In genomic region chr17:36849871-36850348, GRCh38 we compare ENCODE assay signal across 8 cellular contexts.
DNase-seq lines count a peak whose midpoint lies in the region; ATAC-seq and TF ChIP-seq lines count a peak whose summit lies in the region.

No MANE protein-coding gene starts in this region.

- no peak for TF ChIP-seq CTCF in progenitor cell of endocrine pancreas (IDR thresholded peaks at IDR 0.05; ENCODE audit: unreplicated experiment)

- no peak overlapping the region for H3K4me3 Mint-ChIP-seq in progenitor cell of endocrine pancreas (ENCODE audit: low read depth)

- peak; percentile 83 to 84 for ATAC-seq in activated naive CD4-positive, alpha-beta T cell treated with anti-CD3 and anti-CD28 coated beads, Interleukin-2, amount 50 U/mL, for 72 hours
- ATAC-seq in GM18873 (IDR thresholded peaks at IDR 0.05; ENCODE audit: low FRiP score, unreplicated experiment): no peak

- H3K27me3 Mint-ChIP-seq in progenitor cell of endocrine pancreas: peaks cover 11% of the 10 kb centered on the region

- DNase-seq in EH (ENCODE audit: low read depth) (peak; percentile 86), M059J (ENCODE audit: low read depth) (peak; percentile 92), progenitor cell of endocrine pancreas (ENCODE audit: low spot score, unreplicated experiment) (no peak), C1 segment of cervical spinal cord (lab: John Stamatoyannopoulos, UW) (no peak), NCI-H2107 (lab: John Stamatoyannopoulos, UW) (no peak), GDM1 (lab: John Stamatoyannopoulos, UW) (no peak)
- DNase-seq in activated naive CD4-positive, alpha-beta T cell treated with anti-CD3 and anti-CD28 coated beads, Interleukin-2, amount 50 U/mL, for 72 hours (ENCODE audit: low spot score in 2 of 2): peak; percentile 39 to 69

- H3K9me3 Mint-ChIP-seq in activated naive CD4-positive, alpha-beta T cell treated with anti-CD3 and anti-CD28 coated beads, Interleukin-2, amount 50 U/mL, for 72 hours: no peaks in the 10 kb centered on the region
- no peaks in the 10 kb centered on the region for H3K9me3 Mint-ChIP-seq in progenitor cell of endocrine pancreas (ENCODE audit: low read depth)

- H3K36me3 Mint-ChIP-seq in activated naive CD4-positive, alpha-beta T cell treated with anti-CD3 and anti-CD28 coated beads, Interleukin-2, amount 50 U/mL, for 72 hours: no peaks in the 10 kb centered on the region
- no peaks in the 10 kb centered on the region for H3K36me3 Mint-ChIP-seq in progenitor cell of endocrine pancreas (ENCODE audit: insufficient read depth)

- H3K27ac Mint-ChIP-seq in activated naive CD4-positive, alpha-beta T cell treated with anti-CD3 and anti-CD28 coated beads, Interleukin-2, amount 50 U/mL, for 72 hours: peak overlapping the region; percentile 68 to 82
- H3K27ac Mint-ChIP-seq in progenitor cell of endocrine pancreas: peak overlapping the region; percentile 45

- peaks cover 23% of the 10 kb centered on the region for H3K4me1 Mint-ChIP-seq in progenitor cell of endocrine pancreas (ENCODE audit: low read depth)

Comparison
In these comparisons a context has a peak if more than half of its experiments do, and no peak if none do; other contexts are left out.
1. DNase-seq: peak in EH (single experiment), M059J (single experiment) and activated naive CD4-positive, alpha-beta T cell treated with anti-CD3 and anti-CD28 coated beads, Interleukin-2, amount 50 U/mL, for 72 hours (2 of 2); none in progenitor cell of endocrine pancreas (single experiment), C1 segment of cervical spinal cord (0 of 14), NCI-H2107 (single experiment) and GDM1 (single experiment).